21 cellular contexts compared by ENCODE assay signal in genomic region chr11:64712430-64713030, GRCh38. TPM values are rescaled to one million over a fixed set of nuclear protein-coding genes. Genes with fewer than 3 reads are reported as not detected.
DNase-seq lines count a peak whose midpoint lies in the region; ATAC-seq and TF ChIP-seq lines count a peak whose summit lies in the region.
"Had no signal": no experiment of that assay in that cellular context is flagged by ENCODE, and none has a peak within 500 bp of the region (broad histone marks: within the 10 kb centered on the region; RNA-seq: fewer than 3 reads in every experiment).

No MANE protein-coding gene starts in this region.

- H3K4me1 Mint-ChIP-seq in T-cell = peaks cover 13 to 25% (median 19%) of the 10 kb centered on the region in 3 donors
- H3K4me1 Mint-ChIP-seq in type B pancreatic cell (ENCODE audit: unreplicated experiment) = peaks cover 19% of the 10 kb centered on the region

- peak in 1 of 2 donors; percentile 14 for ATAC-seq in right cardiac atrium
- peak in 1 of 4 experiments; percentile 38 for ATAC-seq in T-cell (replicated peaks in 1 of 4)
- ATAC-seq in GM21423 (IDR thresholded peaks at IDR 0.05; ENCODE audit: unreplicated experiment) = no peak
- ATAC-seq in omental fat pad (ENCODE audit: low FRiP score) = no peak
- ATAC-seq: HepG2, Right ventricle myocardium inferior had no signal

- POLR2A ChIA-PET in T-cell (lab: Charles Lee) = no interaction called here

- H3K4me3 Mint-ChIP-seq in T-cell (peak overlapping the region in 2 of 3 donors; percentile 17 to 56), type B pancreatic cell (peak overlapping the region; percentile 17)
- H3K4me3 Mint-ChIP-seq: activated naive CD4-positive, alpha-beta T cell treated with anti-CD3 and anti-CD28 coated beads for 36 hours had no signal

- H3K36me3 Mint-ChIP-seq in T-cell (no peaks in the 10 kb centered on the region), type B pancreatic cell (no peaks in the 10 kb centered on the region)

- H3K4me1 ChIP-seq in right cardiac atrium (ENCODE audit: control insufficient read depth, insufficient read depth, low read length) (peaks cover 3% of the 10 kb centered on the region), right atrium auricular region (peaks cover 0 to 21% of the 10 kb centered on the region in 2 donors), iPS-15b (ENCODE audit: control insufficient read depth, insufficient read depth, low read length) (peaks cover 26% of the 10 kb centered on the region), spleen (peaks cover 3 to 37% (median 22%) of the 10 kb centered on the region in 6 donors)
- H3K4me1 ChIP-seq: lower lobe of right lung had no signal

- H3K9me3 ChIP-seq in right cardiac atrium (ENCODE audit: control insufficient read depth, low read length) = no peaks in the 10 kb centered on the region
- no peaks in the 10 kb centered on the region for H3K9me3 ChIP-seq in right atrium auricular region
- H3K9me3 ChIP-seq in iPS-15b (ENCODE audit: control insufficient read depth, insufficient read depth, low read length) = no peaks in the 10 kb centered on the region
- H3K9me3 ChIP-seq in spleen = no peaks in the 10 kb centered on the region
- H3K9me3 ChIP-seq: lower lobe of right lung, neutrophil, sigmoid colon had no signal

- intact Hi-C loops in right cardiac atrium (cut with DNase I) = no loop called here
- intact Hi-C loops in spleen (cut with DNase I; ENCODE audit: low total_unique reads) = no loop called here

- H3K27me3 Mint-ChIP-seq in T-cell (peaks cover 69 to 81% of the 10 kb centered on the region in 2 donors), type B pancreatic cell (peaks cover 82% of the 10 kb centered on the region)

- TF ChIP-seq CTCF in right atrium auricular region (IDR thresholded peaks at IDR 0.05) (no peak), type B pancreatic cell (conservative IDR thresholded peaks at IDR 0.05) (no peak), omental fat pad (IDR thresholded peaks at IDR 0.05) (no peak), spleen (IDR thresholded peaks at IDR 0.05 in 8 of 11, conservative IDR thresholded peaks at IDR 0.05 in 3 of 11) (no peak)

- peak overlapping the region; percentile 6 for H3K4me3 ChIP-seq in right cardiac atrium (ENCODE audit: low read length)
- H3K4me3 ChIP-seq in right atrium auricular region = no peak overlapping the region
- peak overlapping the region; percentile 60 for H3K4me3 ChIP-seq in iPS-15b (ENCODE audit: low read depth, low read length)
- H3K4me3 ChIP-seq in spleen = peak overlapping the region in 2 of 8 donors; percentile 24 to 61
- H3K4me3 ChIP-seq: lower lobe of right lung had no signal

- CTCF ChIA-PET in T-cell (lab: Charles Lee) = no interaction called here

- H3K27ac ChIP-seq in right cardiac atrium (ENCODE audit: low read length) = no peak overlapping the region
- H3K27ac ChIP-seq in right atrium auricular region = no peak overlapping the region
- no peak overlapping the region for H3K27ac ChIP-seq in spleen
- H3K27ac ChIP-seq: lower lobe of right lung, neutrophil, sigmoid colon had no signal

- no peaks in the 10 kb centered on the region for H3K9me3 Mint-ChIP-seq in T-cell
- H3K9me3 Mint-ChIP-seq in type B pancreatic cell = no peaks in the 10 kb centered on the region
- H3K9me3 Mint-ChIP-seq: activated naive CD4-positive, alpha-beta T cell treated with anti-CD3 and anti-CD28 coated beads for 36 hours had no signal

- TF ChIP-seq POLR2A in spleen (IDR thresholded peaks at IDR 0.05) = no peak

- DNase-seq in right cardiac atrium (peak in 2 of 3 donors; percentile 47 to 50), right atrium auricular region (ENCODE audit: low spot score) (no peak), T-cell (no peak), type B pancreatic cell (ENCODE audit: extremely low spot score, unreplicated experiment) (no peak), omental fat pad (ENCODE audit: low spot score) (no peak), spleen (no peak)
- DNase-seq: activated naive CD4-positive, alpha-beta T cell treated with anti-CD3 and anti-CD28 coated beads for 36 hours; effector CD8-positive, alpha-beta T cell; GOT3; hypothalamus; NK-92 treated with Interleukin-12 subunit alpha and Interleukin-12 subunit beta, amount 100 ng/mL, for 24 hours; sigmoid colon; stimulated activated CD4-positive, alpha-beta T cell treated with anti-CD3 and anti-CD28 coated beads, Interleukin-4, amount 100 ng/mL, for 24 hours; T-helper 9 cell had no signal

- 10% methylated on average over 47 of the region's 47 CpGs for WGBS in right cardiac atrium
- 8 to 15% (median 9%) methylated on average over 38 to 47 of the region's 47 CpGs for WGBS in spleen, 5 donors

- H3K27me3 ChIP-seq in right cardiac atrium (ENCODE audit: control insufficient read depth, insufficient read depth) (no peaks in the 10 kb centered on the region), right atrium auricular region (peaks cover 22 to 26% of the 10 kb centered on the region in 2 donors), iPS-15b (ENCODE audit: control insufficient read depth, insufficient read depth, low read length) (peaks cover 40% of the 10 kb centered on the region), spleen (replicated peaks in 1 of 7) (peaks cover 4 to 100% (median 84%) of the 10 kb centered on the region in 7 donors)

- H3K36me3 ChIP-seq in right atrium auricular region = no peaks in the 10 kb centered on the region
- no peaks in the 10 kb centered on the region for H3K36me3 ChIP-seq in iPS-15b (ENCODE audit: control insufficient read depth, insufficient read depth, low read length)
- H3K36me3 ChIP-seq in spleen = no peaks in the 10 kb centered on the region
- H3K36me3 ChIP-seq: lower lobe of right lung, neutrophil, sigmoid colon had no signal

- H3K27ac Mint-ChIP-seq in T-cell (no peak overlapping the region), type B pancreatic cell (no peak overlapping the region)
- H3K27ac Mint-ChIP-seq: activated naive CD4-positive, alpha-beta T cell treated with anti-CD3 and anti-CD28 coated beads for 36 hours had no signal

- H3K9ac ChIP-seq in iPS-15b (ENCODE audit: low read depth, low read length) = no peak overlapping the region

RNA-seq across cellular contexts. Expression of gene NRXN2, which starts 10.5 kb away (rescaled TPM):
- total RNA-seq in right cardiac atrium (1 to 10 TPM; 2.1 to 5.7 (median 2.9) TPM), right atrium auricular region (1 to 10 TPM in 1 of 2 donors, under 1 TPM in 1; 0.85 to 1.4 TPM), T-cell (under 1 TPM in 3 of 5 donors, not detected in 2; 0.43 to 0.70 (median 0.47) TPM), type B pancreatic cell (ENCODE audit: low replicate concordance) (12.7 and 22.1 TPM in 2 replicates), omental fat pad (1 to 10 TPM; 1.5 to 6.3 (median 3.4) TPM), spleen (10 to 100 TPM in 1 of 7 donors, 1 to 10 TPM in 6; 2.2 to 12.9 (median 3.3) TPM)
- polyA plus RNA-seq in right cardiac atrium (2.2 TPM), spleen (1 to 10 TPM in 1 of 3 donors, under 1 TPM in 2; 0.59 to 1.4 (median 0.61) TPM)
- total RNA-seq: bronchial epithelial cell, HepG2 had no signal
- polyA plus RNA-seq: HepG2 had no signal

RNA-seq across cellular contexts. Expression of gene RASGRP2, which starts 31.4 kb away (rescaled TPM):
- total RNA-seq in right cardiac atrium (10 to 100 TPM; 25.5 to 37.3 (median 33.6) TPM), right atrium auricular region (10 to 100 TPM; 28.1 to 30.4 TPM), T-cell (100 to 1,000 TPM; 574 to 767 (median 656) TPM), type B pancreatic cell (ENCODE audit: low replicate concordance) (3.0 and 11.7 TPM in 2 replicates), omental fat pad (10 to 100 TPM in 3 of 4 donors, 1 to 10 TPM in 1; 9.3 to 53.1 (median 14.0) TPM), spleen (100 to 1,000 TPM; 148 to 242 (median 206) TPM)
- polyA plus RNA-seq in right cardiac atrium (69.6 TPM), spleen (100 to 1,000 TPM; 216 to 283 (median 252) TPM)
- total RNA-seq: bronchial epithelial cell, HepG2 had no signal

RNA-seq across cellular contexts. Expression of gene PYGM, which starts 47.2 kb away (rescaled TPM):
- total RNA-seq in right cardiac atrium = 10 to 100 TPM; 38.5 to 71.5 (median 57.9) TPM
- polyA plus RNA-seq in right cardiac atrium = 50.2 TPM
- 10 to 100 TPM; 17.8 to 84.7 TPM for total RNA-seq in right atrium auricular region
- total RNA-seq in T-cell = 10 to 100 TPM in 1 of 5 donors, 1 to 10 TPM in 4; 7.4 to 34.7 (median 8.5) TPM
- 2.0 and 239 TPM in 2 replicates for total RNA-seq in type B pancreatic cell (ENCODE audit: low replicate concordance)
- 10 to 100 TPM in 2 of 4 donors, 1 to 10 TPM in 2; 2.1 to 25.9 (median 12.2) TPM for total RNA-seq in omental fat pad
- 1 to 10 TPM; 2.7 to 7.2 (median 5.1) TPM for total RNA-seq in spleen
- 1 to 10 TPM; 1.7 to 2.4 (median 2.1) TPM for polyA plus RNA-seq in spleen

Comparison
In these comparisons a context has a peak if more than half of its experiments do, and no peak if none do; other contexts are left out.
1. DNase-seq: peak in right cardiac atrium (2 of 3); none in right atrium auricular region (single experiment), T-cell (0 of 34), type B pancreatic cell (single experiment), omental fat pad (single experiment) and spleen (single experiment).
2. H3K4me3 ChIP-seq: peak in right cardiac atrium (single experiment) and iPS-15b (single experiment); none in right atrium auricular region (0 of 2).